9 cellular contexts compared by ENCODE assay signal in the genomic region with DNA sequence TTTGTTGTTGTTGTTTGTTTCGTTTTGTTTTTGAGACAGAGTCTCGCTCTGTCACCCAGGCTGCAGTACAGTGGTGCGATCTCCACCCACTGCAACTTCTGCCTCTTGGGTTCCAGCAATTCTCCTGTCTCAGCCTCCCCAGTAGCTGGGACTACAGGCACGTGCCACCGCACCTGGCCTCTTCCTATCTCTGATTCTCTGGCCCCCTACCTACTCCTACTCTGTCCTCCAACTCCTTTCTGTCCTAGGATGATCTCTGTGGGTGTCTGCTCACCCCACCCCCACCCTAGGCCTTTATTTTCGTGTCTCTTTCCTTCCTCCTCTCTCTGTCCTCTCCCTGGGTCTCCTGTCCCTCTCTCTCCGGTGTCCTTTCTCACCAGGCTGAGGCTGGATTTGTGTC. TPM values are rescaled to one million over a fixed set of nuclear protein-coding genes. Genes with fewer than 3 reads are reported as not detected.
DNase-seq lines count a peak whose midpoint lies in the region; ATAC-seq and TF ChIP-seq lines count a peak whose summit lies in the region.
"Had no signal": no experiment of that assay in that cellular context is flagged by ENCODE, and none has a peak within 500 bp of the region (broad histone marks: within the 10 kb centered on the region; RNA-seq: fewer than 3 reads in every experiment).

No MANE protein-coding gene starts in this region.

- peak overlapping the region; percentile 100 for H3K27ac Mint-ChIP-seq in activated CD4-positive, alpha-beta T cell treated with anti-CD3 and anti-CD28 coated beads for 36 hours

- no peaks in the 10 kb centered on the region for H3K36me3 ChIP-seq in SU-DHL-6 (ENCODE audit: low read length)
- H3K36me3 ChIP-seq in spleen = peaks cover 0 to 45% (median 22%) of the 10 kb centered on the region in 6 donors

- peaks cover 15% of the 10 kb centered on the region for H3F3A ChIP-seq in SU-DHL-6 (ENCODE audit: insufficient read depth)

- no peaks in the 10 kb centered on the region for H3K9me3 ChIP-seq in SU-DHL-6 (ENCODE audit: insufficient read depth, low read length)
- no peaks in the 10 kb centered on the region for H3K9me3 ChIP-seq in spleen

- WGBS in spleen, 5 donors = 75 to 88% (median 83%) methylated on average over 7 of the region's 7 CpGs

- peak overlapping the region; percentile 99 for H3K4me3 ChIP-seq in SU-DHL-6 (ENCODE audit: insufficient read depth, low read length, poor library complexity, severe bottlenecking)
- H3K4me3 ChIP-seq in fibroblast of pulmonary artery (replicated peaks; ENCODE audit: low read depth, low read length) = peak overlapping the region; percentile 96
- H3K4me3 ChIP-seq in spleen = peak overlapping the region in 5 of 8 donors; percentile 65 to 85 (median 74)

- DNase-seq in activated CD4-positive, alpha-beta T cell treated with anti-CD3 and anti-CD28 coated beads for 36 hours = no peak
- DNase-seq in activated CD4-positive, alpha-beta T cell treated with anti-CD3 and anti-CD28 coated beads for 48 hours = no peak
- no peak for DNase-seq in fibroblast of pulmonary artery (ENCODE audit: low read depth)
- DNase-seq in spleen = no peak
- no peak for DNase-seq in H4 (ENCODE audit: low spot score)
- DNase-seq in NCI-H2081 treated with DMSO at 0.1 percent for 48 hours (lab: John Stamatoyannopoulos, UW) = no peak
- DNase-seq: hypothalamus had no signal

- TF ChIP-seq POLR2A in spleen (IDR thresholded peaks at IDR 0.05) = no peak

- peak overlapping the region; percentile 100 for H3K4me3 Mint-ChIP-seq in activated CD4-positive, alpha-beta T cell treated with anti-CD3 and anti-CD28 coated beads for 36 hours

- H4K20me1 ChIP-seq in SU-DHL-6 (ENCODE audit: low read depth, low read length) = no peaks in the 10 kb centered on the region

- H3K36me3 Mint-ChIP-seq in activated CD4-positive, alpha-beta T cell treated with anti-CD3 and anti-CD28 coated beads for 36 hours (ENCODE audit: low read depth) = peaks cover 52% of the 10 kb centered on the region

- peak overlapping the region; percentile 85 for H3K4me2 ChIP-seq in SU-DHL-6 (ENCODE audit: low read depth, low read length, poor library complexity, severe bottlenecking)

- peaks cover 41% of the 10 kb centered on the region for H3K4me1 Mint-ChIP-seq in activated CD4-positive, alpha-beta T cell treated with anti-CD3 and anti-CD28 coated beads for 36 hours

- H3K79me2 ChIP-seq in SU-DHL-6 (ENCODE audit: insufficient read depth, low read length) = peaks cover 30% of the 10 kb centered on the region

- peak overlapping the region; percentile 98 for H3K9ac ChIP-seq in SU-DHL-6 (ENCODE audit: low read length)

- CTCF ChIA-PET in activated CD4-positive, alpha-beta T cell treated with anti-CD3 and anti-CD28 coated beads for 36 hours (lab: Charles Lee) = interaction anchor here (1.9 kb wide), 1 partner anchor 20 kb away, joined by 8 read pairs; no protein-coding TSS in a partner anchor

- TF ChIP-seq CTCF in SU-DHL-6 (IDR thresholded peaks at IDR 0.05; ENCODE audit: insufficient read depth, low read length, poor library complexity, severe bottlenecking) (no peak), fibroblast of pulmonary artery (IDR thresholded peaks at IDR 0.05; ENCODE audit: low read length, missing control alignments) (no peak), spleen (IDR thresholded peaks at IDR 0.05 in 8 of 11, conservative IDR thresholded peaks at IDR 0.05 in 3 of 11) (no peak)

- peaks cover 11 to 78% (median 43%) of the 10 kb centered on the region in 6 donors for H3K4me1 ChIP-seq in spleen

- 0 out of 2 replicates have a peak overlapping the region, but pooled peaks have one; percentile 17 for H3K27ac ChIP-seq in SU-DHL-6 (ENCODE audit: low read depth, low read length)
- H3K27ac ChIP-seq in spleen = peak overlapping the region in 1 of 8 donors; percentile 26

- no peak for ATAC-seq in activated CD4-positive, alpha-beta T cell treated with anti-CD3 and anti-CD28 coated beads for 36 hours
- ATAC-seq in GM19397 (IDR thresholded peaks at IDR 0.05; ENCODE audit: unreplicated experiment) = no peak

- H3K9me3 Mint-ChIP-seq in activated CD4-positive, alpha-beta T cell treated with anti-CD3 and anti-CD28 coated beads for 36 hours (ENCODE audit: low read depth) = no peaks in the 10 kb centered on the region

- H3K27me3 ChIP-seq in SU-DHL-6 (ENCODE audit: low read length) = no peaks in the 10 kb centered on the region
- H3K27me3 ChIP-seq in spleen (replicated peaks in 1 of 7) = no peaks in the 10 kb centered on the region

- POLR2A ChIA-PET in activated CD4-positive, alpha-beta T cell treated with anti-CD3 and anti-CD28 coated beads for 36 hours (lab: Charles Lee) = no interaction called here

- no peak overlapping the region for H2AFZ ChIP-seq in SU-DHL-6 (ENCODE audit: low read depth, low read length, severe bottlenecking)

- no peaks in the 10 kb centered on the region for H3K27me3 Mint-ChIP-seq in activated CD4-positive, alpha-beta T cell treated with anti-CD3 and anti-CD28 coated beads for 36 hours

- intact Hi-C loops in activated CD4-positive, alpha-beta T cell treated with anti-CD3 and anti-CD28 coated beads for 36 hours (cut with DNase I, micrococcal nuclease) = loop anchor here (5.0 kb wide), 3 partner anchors 37 to 813 kb away; a partner anchor contains a TSS
- intact Hi-C loops in spleen (cut with DNase I; ENCODE audit: low total_unique reads) = no loop called here

- no peaks in the 10 kb centered on the region for H3K9me2 ChIP-seq in SU-DHL-6 (replicated peaks; ENCODE audit: insufficient read depth, low read length)

RNA-seq across cellular contexts. Expression of a gene that starts 1.2 kb away (rescaled TPM):
- 100 to 1,000 TPM; 117 to 138 TPM for total RNA-seq in activated CD4-positive, alpha-beta T cell treated with anti-CD3 and anti-CD28 coated beads for 36 hours
- 10 to 100 TPM; 76.0 to 94.3 (median 86.1) TPM for total RNA-seq in spleen
- polyA plus RNA-seq in spleen = 100 to 1,000 TPM in 2 of 3 donors, 10 to 100 TPM in 1; 85.3 to 140 (median 118) TPM
- 99.2 and 113 TPM in 2 replicates for total RNA-seq in H4 (2014; rRNA removed; shearing (Covaris generic))

RNA-seq across cellular contexts. Expression of a gene that starts 2.6 kb away (rescaled TPM):
- 10 to 100 TPM; 26.8 to 33.3 TPM for total RNA-seq in activated CD4-positive, alpha-beta T cell treated with anti-CD3 and anti-CD28 coated beads for 36 hours
- 10 to 100 TPM; 38.7 to 50.2 (median 45.8) TPM for total RNA-seq in spleen
- polyA plus RNA-seq in spleen = 10 to 100 TPM; 54.9 to 99.9 (median 94.9) TPM
- 17.0 and 25.7 TPM in 2 replicates for total RNA-seq in H4 (2014; rRNA removed; shearing (Covaris generic))

RNA-seq across cellular contexts. Expression of a gene that starts 9.1 kb away (rescaled TPM):
- under 1 TPM; 0.07 to 0.14 TPM for total RNA-seq in activated CD4-positive, alpha-beta T cell treated with anti-CD3 and anti-CD28 coated beads for 36 hours
- under 1 TPM in 2 of 7 donors, not detected in 5; 0.10 to 0.13 TPM for total RNA-seq in spleen
- under 1 TPM; 0.07 to 0.12 (median 0.10) TPM for polyA plus RNA-seq in spleen
- total RNA-seq in H4 (2014; rRNA removed; shearing (Covaris generic)) = 0.25 and 0.45 TPM in 2 replicates

RNA-seq across cellular contexts. Expression of a gene that starts 23.6 kb away (rescaled TPM):
- 10 to 100 TPM; 38.6 to 43.2 TPM for total RNA-seq in activated CD4-positive, alpha-beta T cell treated with anti-CD3 and anti-CD28 coated beads for 36 hours
- total RNA-seq in spleen = 10 to 100 TPM; 11.2 to 32.8 (median 24.1) TPM
- 10 to 100 TPM; 16.4 to 26.4 (median 19.9) TPM for polyA plus RNA-seq in spleen
- 2.6 and 6.0 TPM in 2 replicates for total RNA-seq in H4 (2014; rRNA removed; shearing (Covaris generic))

RNA-seq across cellular contexts. Expression of a gene that starts 25.2 kb away (rescaled TPM):
- not detected for total RNA-seq in activated CD4-positive, alpha-beta T cell treated with anti-CD3 and anti-CD28 coated beads for 36 hours
- total RNA-seq in spleen = not detected
- polyA plus RNA-seq in spleen = not detected
- not detected in 2 replicates for total RNA-seq in H4 (2014; rRNA removed; shearing (Covaris generic))
